19 cellular contexts compared by ENCODE assay signal in genomic region chr2:37858725-37859267, GRCh38.
A peak's percentile ranks its signal among the peaks of the same experiment; 100 is the strongest.
DNase-seq lines count a peak whose midpoint lies in the region; ATAC-seq and TF ChIP-seq lines count a peak whose summit lies in the region.
"Had no signal": no experiment of that assay in that cellular context is flagged by ENCODE, and none has a peak within 500 bp of the region (broad histone marks: within the 10 kb centered on the region; RNA-seq: fewer than 3 reads in every experiment).

No MANE protein-coding gene starts in this region.

- CTCF ChIA-PET in mammary epithelial cell (lab: Charles Lee; ENCODE audit: low non-redundant PET): no interaction called here

- peaks cover 8 to 13% of the 10 kb centered on the region in 2 donors for H3K9me3 ChIP-seq in breast epithelium
- no peaks in the 10 kb centered on the region for H3K9me3 ChIP-seq in mammary epithelial cell (replicated peaks; ENCODE audit: insufficient read depth, low read length)
- H3K9me3 ChIP-seq in stomach: peaks cover 8 to 9% (median 9%) of the 10 kb centered on the region in 4 donors
- no peaks in the 10 kb centered on the region for H3K9me3 ChIP-seq in Peyer's patch
- H3K9me3 ChIP-seq: MG63 had no signal

- no peaks in the 10 kb centered on the region for H4K20me1 ChIP-seq in mammary epithelial cell (ENCODE audit: insufficient read depth, low read length)

- H2AFZ ChIP-seq in mammary epithelial cell (ENCODE audit: low read depth, low read length): no peak overlapping the region

- peaks cover 18% of the 10 kb centered on the region for H3K27me3 Mint-ChIP-seq in activated naive CD8-positive, alpha-beta T cell treated with anti-CD3 and anti-CD28 coated beads, Interleukin-2, amount 50 U/mL, for 24 hours
- peaks cover 7% of the 10 kb centered on the region for H3K27me3 Mint-ChIP-seq in mesothelial cell of epicardium (ENCODE audit: low read depth)

- in situ Hi-C loops in mammary epithelial cell (cut with MboI; ENCODE audit: low sequenced_read_pairs in 2 of 2): no loop called here

- WGBS in mammary epithelial cell (ENCODE audit: low coverage, missing lambda C conversion rate): 70% methylated on average over 5 of the region's 5 CpGs
- 61 to 76% (median 71%) methylated on average over 5 of the region's 5 CpGs for WGBS in stomach, 5 donors

- ATAC-seq in activated naive CD8-positive, alpha-beta T cell treated with anti-CD3 and anti-CD28 coated beads, Interleukin-2, amount 50 U/mL, for 24 hours: peak; percentile 67
- ATAC-seq: foreskin keratinocyte had no signal

- H3K27ac ChIP-seq in breast epithelium (peak overlapping the region; percentile 66 to 79), mammary epithelial cell (ENCODE audit: insufficient read depth, low read depth, low read length) (no peak overlapping the region), stomach (peak overlapping the region in 3 of 5 donors; percentile 63 to 85 (median 66)), Peyer's patch (peak overlapping the region in 1 of 4 donors; percentile 70)
- H3K27ac ChIP-seq: C4-2B, foreskin keratinocyte had no signal

- H3K4me3 Mint-ChIP-seq in activated naive CD8-positive, alpha-beta T cell treated with anti-CD3 and anti-CD28 coated beads, Interleukin-2, amount 50 U/mL, for 24 hours: no peak overlapping the region
- no peak overlapping the region for H3K4me3 Mint-ChIP-seq in mesothelial cell of epicardium
- H3K4me3 Mint-ChIP-seq: memory B cell, neural crest cell had no signal

- peaks cover 27% of the 10 kb centered on the region for H3K4me1 Mint-ChIP-seq in activated naive CD8-positive, alpha-beta T cell treated with anti-CD3 and anti-CD28 coated beads, Interleukin-2, amount 50 U/mL, for 24 hours
- H3K4me1 Mint-ChIP-seq in mesothelial cell of epicardium: peaks cover 25% of the 10 kb centered on the region
- H3K4me1 Mint-ChIP-seq: neural crest cell had no signal

- no peak overlapping the region for H3K4me2 ChIP-seq in mammary epithelial cell (ENCODE audit: insufficient read depth, low read depth, low read length)

- no peaks in the 10 kb centered on the region for H3K9me3 Mint-ChIP-seq in activated naive CD8-positive, alpha-beta T cell treated with anti-CD3 and anti-CD28 coated beads, Interleukin-2, amount 50 U/mL, for 24 hours
- peaks cover 9% of the 10 kb centered on the region for H3K9me3 Mint-ChIP-seq in mesothelial cell of epicardium

- peaks cover 0 to 6% of the 10 kb centered on the region in 2 donors for H3K4me1 ChIP-seq in breast epithelium
- H3K4me1 ChIP-seq in mammary epithelial cell (ENCODE audit: insufficient read depth, low read length): no peaks in the 10 kb centered on the region
- peaks cover 9 to 41% (median 29%) of the 10 kb centered on the region in 4 donors for H3K4me1 ChIP-seq in stomach
- H3K4me1 ChIP-seq in Peyer's patch: peaks cover 0 to 15% (median 0%) of the 10 kb centered on the region in 4 donors
- H3K4me1 ChIP-seq: foreskin keratinocyte had no signal

- BruUV-seq in mammary epithelial cell (replicated peaks; lab: Mats Ljungman, UMichigan): no TSS peak

- TF ChIP-seq POLR2A in breast epithelium (IDR thresholded peaks at IDR 0.05): no peak
- TF ChIP-seq POLR2A in stomach (IDR thresholded peaks at IDR 0.05): no peak
- no peak for TF ChIP-seq POLR2A in Peyer's patch (IDR thresholded peaks at IDR 0.05)

- no peaks in the 10 kb centered on the region for H3K79me2 ChIP-seq in mammary epithelial cell (ENCODE audit: insufficient read depth, low read length)

- intact Hi-C loops in breast epithelium (cut with DNase I; ENCODE audit: low total_unique reads) (no loop called here), mammary epithelial cell (cut with micrococcal nuclease) (no loop called here), stomach (cut with DNase I; ENCODE audit: low total_unique reads) (no loop called here)

- TF ChIP-seq EP300 in stomach (IDR thresholded peaks at IDR 0.05): no peak

- H3K27me3 ChIP-seq in breast epithelium (no peaks in the 10 kb centered on the region), mammary epithelial cell (ENCODE audit: insufficient read depth, low read length) (no peaks in the 10 kb centered on the region), stomach (peaks cover 0 to 11% (median 3%) of the 10 kb centered on the region in 3 donors), Peyer's patch (no peaks in the 10 kb centered on the region)
- H3K27me3 ChIP-seq: MG63 had no signal

- H3K27ac Mint-ChIP-seq in activated naive CD8-positive, alpha-beta T cell treated with anti-CD3 and anti-CD28 coated beads, Interleukin-2, amount 50 U/mL, for 24 hours: no peak overlapping the region
- H3K27ac Mint-ChIP-seq in mesothelial cell of epicardium: peak overlapping the region; percentile 28
- H3K27ac Mint-ChIP-seq: memory B cell had no signal

- no peak for DNase-seq in breast epithelium (ENCODE audit: low spot score in 2 of 2)
- no peak for DNase-seq in mammary epithelial cell
- DNase-seq in activated naive CD8-positive, alpha-beta T cell treated with anti-CD3 and anti-CD28 coated beads, Interleukin-2, amount 50 U/mL, for 24 hours: no peak
- DNase-seq in mesothelial cell of epicardium (ENCODE audit: low spot score in 2 of 2, unreplicated experiment in 2 of 2): no peak
- no peak for DNase-seq in stomach
- DNase-seq in stimulated activated CD4-positive, alpha-beta T cell treated with anti-CD3 and anti-CD28 coated beads, Interleukin-4, amount 100 ng/mL, for 1 hour: no peak
- no peak for DNase-seq in Peyer's patch
- no peak for DNase-seq in AML-193 (lab: John Stamatoyannopoulos, UW)
- DNase-seq: activated CD4-positive, CD25-positive, alpha-beta regulatory T cell treated with anti-CD3 and anti-CD28 coated beads, Interleukin-2, amount 50 U/mL, for 72 hours; foreskin keratinocyte; NCI-H1417 treated with DMSO at 0.1 percent for 48 hours; NCI-H2107; NCI-H510A treated with DMSO at 0.1 percent for 48 hours; RPMI8226; SW 1271 had no signal

- H3K9ac ChIP-seq in mammary epithelial cell (ENCODE audit: insufficient read depth, low read length): no peak overlapping the region

- no peaks in the 10 kb centered on the region for H3K36me3 Mint-ChIP-seq in activated naive CD8-positive, alpha-beta T cell treated with anti-CD3 and anti-CD28 coated beads, Interleukin-2, amount 50 U/mL, for 24 hours (ENCODE audit: low read depth)
- no peaks in the 10 kb centered on the region for H3K36me3 Mint-ChIP-seq in mesothelial cell of epicardium

- dilution Hi-C loops in mammary epithelial cell (cut with HindIII; ENCODE audit: low sequenced_read_pairs): no loop called here

- H3K36me3 ChIP-seq in breast epithelium (no peaks in the 10 kb centered on the region), mammary epithelial cell (ENCODE audit: insufficient read depth, low read length) (no peaks in the 10 kb centered on the region), stomach (no peaks in the 10 kb centered on the region), Peyer's patch (no peaks in the 10 kb centered on the region)
- H3K36me3 ChIP-seq: MG63 had no signal

- no peak overlapping the region for H3K4me3 ChIP-seq in breast epithelium
- no peak overlapping the region for H3K4me3 ChIP-seq in mammary epithelial cell (replicated peaks in 1 of 3; ENCODE audit: insufficient read depth in 1 of 3, low read depth in 2 of 3, low read length in 3 of 3)
- no peak overlapping the region for H3K4me3 ChIP-seq in stomach
- no peak overlapping the region for H3K4me3 ChIP-seq in Peyer's patch
- H3K4me3 ChIP-seq: MG63 had no signal

- no peak for TF ChIP-seq CTCF in breast epithelium (IDR thresholded peaks at IDR 0.05)
- TF ChIP-seq CTCF in mammary epithelial cell (conservative IDR thresholded peaks at IDR 0.05 in 1 of 2, IDR thresholded peaks at IDR 0.05 in 1 of 2; ENCODE audit: extremely low read depth in 1 of 2, insufficient read depth in 1 of 2, low read depth in 1 of 2, low read length in 2 of 2): no peak
- TF ChIP-seq CTCF in mesothelial cell of epicardium (IDR thresholded peaks at IDR 0.05; ENCODE audit: unreplicated experiment): no peak
- no peak for TF ChIP-seq CTCF in stomach (IDR thresholded peaks at IDR 0.05)
- no peak for TF ChIP-seq CTCF in Peyer's patch (IDR thresholded peaks at IDR 0.05)
